33 cellular contexts compared by ENCODE assay signal in the genomic region with DNA sequence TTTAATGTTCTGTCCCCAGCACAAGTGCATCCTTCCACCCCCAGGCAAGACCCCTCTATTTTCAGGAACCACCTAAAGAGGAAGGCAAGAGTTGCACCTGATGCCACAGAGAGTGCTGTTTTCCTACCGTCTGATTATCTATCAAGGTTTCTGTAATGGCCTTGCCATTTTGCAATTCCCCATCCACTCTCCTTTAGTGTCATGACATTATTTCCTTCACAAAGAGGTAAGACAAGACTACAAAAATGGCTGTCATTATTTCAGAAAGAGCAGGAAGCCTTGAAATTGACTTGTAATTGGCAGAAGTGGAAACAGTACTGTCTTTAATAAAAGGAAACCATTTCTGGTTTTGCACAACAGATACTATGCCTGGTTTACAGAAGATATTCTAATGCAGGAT.
"Had no signal": no experiment of that assay in that cellular context is flagged by ENCODE, and none has a peak within 500 bp of the region (broad histone marks: within the 10 kb centered on the region; RNA-seq: fewer than 3 reads in every experiment).

No MANE protein-coding gene starts in this region.

- H3K9ac ChIP-seq: KMS-11 had no signal

- DNase-seq: Karpas-422, Kasumi-1, MG63, MM.1S, MV-4-11, NCI-H1048, NCI-H1092, NCI-H1092 treated with DMSO at 0.1 percent for 48 hours, NCI-H1105, NCI-H1105 treated with DMSO at 0.1 percent for 48 hours, NCI-H1417, NCI-H1417 treated with DMSO at 0.1 percent for 48 hours, NCI-H1436, NCI-H1436 treated with DMSO at 0.1 percent for 48 hours, NCI-H146, NCI-H1694, NCI-H1694 treated with DMSO at 0.1 percent for 48 hours, NCI-H187, NCI-H187 treated with DMSO at 0.1 percent for 48 hours, NCI-H1930, NCI-H2029, NCI-H2029 treated with DMSO at 0.1 percent for 48 hours, NCI-H2081, NCI-H2081 treated with DMSO at 0.1 percent for 48 hours, NCI-H2107, NCI-H2171, NCI-H2171 treated with DMSO at 0.1 percent for 48 hours, NCI-H2227 treated with DMSO at 0.1 percent for 48 hours, NCI-H226, NCI-H345, NCI-H446, NCI-H510A had no signal

- H3K4me3 ChIP-seq: MG63 had no signal

- H3K4me2 ChIP-seq: KMS-11 had no signal

- H3K27me3 ChIP-seq: MG63 had no signal

- H3K36me3 ChIP-seq: MG63 had no signal

- H3K9me3 ChIP-seq: MG63 had no signal

- H3K27ac ChIP-seq: KMS-11 had no signal
